In genomic region chr9:93036887-93037475, GRCh38 we compare ENCODE assay signal across 16 cellular contexts. TPM values are rescaled to one million over a fixed set of nuclear protein-coding genes. Genes with fewer than 3 reads are reported as not detected.
DNase-seq lines count a peak whose midpoint lies in the region; ATAC-seq and TF ChIP-seq lines count a peak whose summit lies in the region.
"Had no signal": no experiment of that assay in that cellular context is flagged by ENCODE, and none has a peak within 500 bp of the region (broad histone marks: within the 10 kb centered on the region; RNA-seq: fewer than 3 reads in every experiment).

No MANE protein-coding gene starts in this region.

- peaks cover 0 to 33% of the 10 kb centered on the region in 2 donors for H3K4me1 ChIP-seq in naive thymus-derived CD4-positive, alpha-beta T cell (ENCODE audit: control insufficient read depth in 2 of 2, insufficient read depth in 2 of 2, low read length in 2 of 2)
- no peaks in the 10 kb centered on the region for H3K4me1 ChIP-seq in tibial artery
- peaks cover 0 to 2% (median 1%) of the 10 kb centered on the region in 3 donors for H3K4me1 ChIP-seq in esophagus squamous epithelium
- H3K4me1 ChIP-seq: psoas muscle had no signal

- intact Hi-C loops in CD14-positive monocyte (cut with micrococcal nuclease): loop anchor here in 1 of 2 donors (5.0 kb wide), 1 partner anchor 55 kb away; no protein-coding TSS in a partner anchor
- intact Hi-C loops in naive thymus-derived CD4-positive, alpha-beta T cell (cut with micrococcal nuclease): loop anchor here in 1 of 2 donors (1.0 kb wide), 1 partner anchor 27 kb away; no protein-coding TSS in a partner anchor
- intact Hi-C loops in tibial artery (cut with DNase I; ENCODE audit: low total_unique reads): no loop called here
- intact Hi-C loops in esophagus squamous epithelium (cut with DNase I): no loop called here

- POLR2A ChIA-PET in naive thymus-derived CD4-positive, alpha-beta T cell (lab: Charles Lee): interaction anchor here (0.6 to 19.6 kb wide), 13 partner anchors 6 to 97 kb away, joined by 3 to 365 read pairs (median 4); partner anchors contain the start of genes NINJ1 and SUSD3

- H3K27me3 ChIP-seq in naive thymus-derived CD4-positive, alpha-beta T cell (ENCODE audit: control insufficient read depth in 2 of 2, insufficient read depth in 2 of 2, low read length in 2 of 2): no peaks in the 10 kb centered on the region
- peaks cover 0 to 15% of the 10 kb centered on the region in 2 donors for H3K27me3 ChIP-seq in tibial artery
- H3K27me3 ChIP-seq in esophagus squamous epithelium: peaks cover 0 to 3% (median 0%) of the 10 kb centered on the region in 4 donors
- H3K27me3 ChIP-seq: tibial nerve had no signal

- 64 to 77% methylated on average over 3 to 8 of the region's 13 CpGs for WGBS in esophagus squamous epithelium, 2 donors

- peak overlapping the region in 1 of 2 donors; percentile 41 for H3K4me3 Mint-ChIP-seq in CD14-positive monocyte
- no peak overlapping the region for H3K4me3 Mint-ChIP-seq in activated naive CD8-positive, alpha-beta T cell
- H3K4me3 Mint-ChIP-seq in naive thymus-derived CD4-positive, alpha-beta T cell: peak overlapping the region in 2 of 10 donors; percentile 13 to 39

- peak overlapping the region; percentile 72 to 92 (median 88) for H3K27ac Mint-ChIP-seq in CD14-positive monocyte
- peak overlapping the region; percentile 79 for H3K27ac Mint-ChIP-seq in activated naive CD8-positive, alpha-beta T cell
- H3K27ac Mint-ChIP-seq in naive thymus-derived CD4-positive, alpha-beta T cell: peak overlapping the region in 8 of 9 donors; percentile 72 to 94 (median 85)

- CTCF ChIA-PET in naive thymus-derived CD4-positive, alpha-beta T cell (lab: Charles Lee): interaction anchor here (0.9 to 1.6 kb wide), 7 partner anchors 13 to 102 kb away, joined by 3 to 9 read pairs (median 3); no protein-coding TSS in a partner anchor

- H3K4me3 ChIP-seq in naive thymus-derived CD4-positive, alpha-beta T cell (ENCODE audit: low read length): no peak overlapping the region
- H3K4me3 ChIP-seq in tibial artery: no peak overlapping the region
- H3K4me3 ChIP-seq in esophagus squamous epithelium: no peak overlapping the region
- H3K4me3 ChIP-seq: coronary artery, psoas muscle, tibial nerve had no signal

- DNase-seq in CD14-positive monocyte (ENCODE audit: low spot score): no peak
- DNase-seq in naive thymus-derived CD4-positive, alpha-beta T cell: no peak
- no peak for DNase-seq in tibial artery
- DNase-seq in esophagus squamous epithelium (lab: John Stamatoyannopoulos, UW): no peak
- DNase-seq: activated CD8-positive, alpha-beta memory T cell treated with anti-CD3 and anti-CD28 coated beads, Interleukin-2, amount 50 U/mL, for 4 hours; left colon; NCI-H1105 treated with DMSO at 0.1 percent for 48 hours; NCI-H345; psoas muscle; SK-N-SH had no signal

- H3K36me3 ChIP-seq in naive thymus-derived CD4-positive, alpha-beta T cell (ENCODE audit: control insufficient read depth in 2 of 3, insufficient read depth in 3 of 3, low read length in 3 of 3): peaks cover 12 to 56% (median 16%) of the 10 kb centered on the region in 3 experiments
- H3K36me3 ChIP-seq in tibial artery (no peaks in the 10 kb centered on the region), esophagus squamous epithelium (no peaks in the 10 kb centered on the region)
- H3K36me3 ChIP-seq: tibial nerve had no signal

- TF ChIP-seq CTCF in CD14-positive monocyte (IDR thresholded peaks at IDR 0.05): no peak
- TF ChIP-seq CTCF in GM12872 (IDR thresholded peaks at IDR 0.05; ENCODE audit: insufficient read depth, low read depth, low read length): peak; percentile 22; the same call in 1 of the 3 replicates
- TF ChIP-seq CTCF in tibial artery (IDR thresholded peaks at IDR 0.05): no peak
- no peak for TF ChIP-seq CTCF in esophagus squamous epithelium (IDR thresholded peaks at IDR 0.05)

- no peak for ATAC-seq in naive thymus-derived CD4-positive, alpha-beta T cell
- ATAC-seq in HG02973 (IDR thresholded peaks at IDR 0.05; ENCODE audit: unreplicated experiment) (no peak), GM19452 (IDR thresholded peaks at IDR 0.05; ENCODE audit: unreplicated experiment) (no peak)
- ATAC-seq: left colon had no signal

- peaks cover 35 to 54% of the 10 kb centered on the region in 2 donors for H3K36me3 Mint-ChIP-seq in CD14-positive monocyte
- no peaks in the 10 kb centered on the region for H3K36me3 Mint-ChIP-seq in activated naive CD8-positive, alpha-beta T cell
- H3K36me3 Mint-ChIP-seq in naive thymus-derived CD4-positive, alpha-beta T cell: peaks cover 0 to 21% (median 10%) of the 10 kb centered on the region in 5 donors

- H3K4me1 Mint-ChIP-seq in CD14-positive monocyte: peaks cover 93% of the 10 kb centered on the region
- H3K4me1 Mint-ChIP-seq in activated naive CD8-positive, alpha-beta T cell (ENCODE audit: low read depth): peaks cover 54% of the 10 kb centered on the region
- peaks cover 19 to 76% (median 64%) of the 10 kb centered on the region in 7 donors for H3K4me1 Mint-ChIP-seq in naive thymus-derived CD4-positive, alpha-beta T cell

- H3K27ac ChIP-seq in naive thymus-derived CD4-positive, alpha-beta T cell (ENCODE audit: low read depth, low read length): peak overlapping the region; percentile 46
- H3K27ac ChIP-seq in tibial artery (no peak overlapping the region), esophagus squamous epithelium (peak overlapping the region in 1 of 4 donors; percentile 29)
- H3K27ac ChIP-seq: psoas muscle, tibial nerve had no signal

- H3K27me3 Mint-ChIP-seq in CD14-positive monocyte (ENCODE audit: low read depth in 3 of 3): no peaks in the 10 kb centered on the region
- no peaks in the 10 kb centered on the region for H3K27me3 Mint-ChIP-seq in activated naive CD8-positive, alpha-beta T cell
- H3K27me3 Mint-ChIP-seq in naive thymus-derived CD4-positive, alpha-beta T cell: no peaks in the 10 kb centered on the region

- no peaks in the 10 kb centered on the region for H3K9me3 Mint-ChIP-seq in CD14-positive monocyte
- no peaks in the 10 kb centered on the region for H3K9me3 Mint-ChIP-seq in activated naive CD8-positive, alpha-beta T cell (ENCODE audit: low read depth)
- H3K9me3 Mint-ChIP-seq in naive thymus-derived CD4-positive, alpha-beta T cell: peaks cover 0 to 13% (median 0%) of the 10 kb centered on the region in 11 donors

- H3K9me3 ChIP-seq in naive thymus-derived CD4-positive, alpha-beta T cell (ENCODE audit: control insufficient read depth in 2 of 3, low read length in 3 of 3): no peaks in the 10 kb centered on the region
- no peaks in the 10 kb centered on the region for H3K9me3 ChIP-seq in tibial artery
- no peaks in the 10 kb centered on the region for H3K9me3 ChIP-seq in esophagus squamous epithelium
- H3K9me3 ChIP-seq: psoas muscle, SK-N-SH, tibial nerve had no signal

- TF ChIP-seq POLR2A in esophagus squamous epithelium (IDR thresholded peaks at IDR 0.05): no peak

RNA-seq across cellular contexts. Expression of gene SUSD3, which starts 21.5 kb away (rescaled TPM):
- polyA plus RNA-seq in CD14-positive monocyte: 10 to 100 TPM; 10.5 to 15.7 TPM
- total RNA-seq in naive thymus-derived CD4-positive, alpha-beta T cell: 10 to 100 TPM; 62.8 to 83.5 (median 68.7) TPM
- polyA plus RNA-seq in naive thymus-derived CD4-positive, alpha-beta T cell: 100 to 1,000 TPM; 186 to 315 TPM
- total RNA-seq in esophagus squamous epithelium: 1 to 10 TPM in 3 of 4 donors, under 1 TPM in 1; 0.22 to 5.8 (median 2.7) TPM

RNA-seq across cellular contexts. Expression of gene CARD19, which starts 59.0 kb away (rescaled TPM):
- polyA plus RNA-seq in CD14-positive monocyte: 100 to 1,000 TPM; 130 to 137 TPM
- 10 to 100 TPM; 43.0 to 90.0 (median 54.1) TPM for total RNA-seq in naive thymus-derived CD4-positive, alpha-beta T cell
- polyA plus RNA-seq in naive thymus-derived CD4-positive, alpha-beta T cell: 10 to 100 TPM; 59.2 to 75.6 TPM
- 10 to 100 TPM; 16.2 to 37.8 (median 29.0) TPM for total RNA-seq in esophagus squamous epithelium

Comparison
In these comparisons a context has a peak if more than half of its experiments do, and no peak if none do; other contexts are left out.
1. RNA of gene SUSD3, which starts 21.5 kb away (total RNA-seq): 62.8 to 83.5 TPM in naive thymus-derived CD4-positive, alpha-beta T cell; 0.22 to 5.8 TPM in esophagus squamous epithelium; every median in the first group is over 4 times any median in the second.
2. Peak in every context shown above with its lines, with median percentiles within 50 percentile points of each other: H3K27ac Mint-ChIP-seq.